8 cellular contexts compared by ENCODE assay signal in genomic region chr20:51800132-51800721, GRCh38. TPM values are rescaled to one million over a fixed set of nuclear protein-coding genes. Genes with fewer than 3 reads are reported as not detected.
A peak's percentile ranks its signal among the peaks of the same experiment; 100 is the strongest.
DNase-seq lines count a peak whose midpoint lies in the region; ATAC-seq and TF ChIP-seq lines count a peak whose summit lies in the region.

No MANE protein-coding gene starts in this region.

- H3K9ac ChIP-seq in KMS-11 = no peak overlapping the region
- H3K9ac ChIP-seq in iPS-15b (ENCODE audit: low read depth, low read length) = peak overlapping the region; percentile 89

- TF ChIP-seq POLR2A in spleen (IDR thresholded peaks at IDR 0.05) = no peak

- intact Hi-C loops in ascending aorta (cut with DNase I) = no loop called here
- intact Hi-C loops in spleen (cut with DNase I; ENCODE audit: low total_unique reads) = no loop called here

- H3K4me1 ChIP-seq in KMS-11 (ENCODE audit: low read depth, poor library complexity, severe bottlenecking) (no peaks in the 10 kb centered on the region), ascending aorta (peaks cover 11 to 17% of the 10 kb centered on the region in 2 donors), iPS-15b (ENCODE audit: control insufficient read depth, insufficient read depth, low read length) (peaks cover 21% of the 10 kb centered on the region), spleen (peaks cover 7 to 31% (median 22%) of the 10 kb centered on the region in 6 donors)

- ATAC-seq in HG03139 (IDR thresholded peaks at IDR 0.05; ENCODE audit: unreplicated experiment) = no peak
- no peak for ATAC-seq in HG02642 (IDR thresholded peaks at IDR 0.05; ENCODE audit: poor library complexity, unreplicated experiment)

- H3K79me2 ChIP-seq in KMS-11 (ENCODE audit: insufficient read depth, low read depth) = no peaks in the 10 kb centered on the region

- H3K27ac ChIP-seq in KMS-11 (no peak overlapping the region), ascending aorta (no peak overlapping the region), spleen (no peak overlapping the region)

- 0 out of 2 replicates have a peak overlapping the region, but pooled peaks have one; percentile 21 for H2AFZ ChIP-seq in KMS-11 (ENCODE audit: low read depth)

- H3K36me3 ChIP-seq in KMS-11 (ENCODE audit: insufficient read depth) = no peaks in the 10 kb centered on the region
- no peaks in the 10 kb centered on the region for H3K36me3 ChIP-seq in ascending aorta
- H3K36me3 ChIP-seq in iPS-15b (ENCODE audit: control insufficient read depth, insufficient read depth, low read length) = no peaks in the 10 kb centered on the region
- H3K36me3 ChIP-seq in spleen = no peaks in the 10 kb centered on the region

- H3K4me3 ChIP-seq in KMS-11 (IDR thresholded peaks at IDR 0.05; ENCODE audit: insufficient read depth, low read depth, low read length) (no peak overlapping the region), ascending aorta (peak overlapping the region; percentile 31 to 51), iPS-15b (ENCODE audit: low read depth, low read length) (peak overlapping the region; percentile 90), spleen (peak overlapping the region in 7 of 8 donors; percentile 26 to 66 (median 39))

- H3K4me2 ChIP-seq in KMS-11 = no peak overlapping the region

- H3K9me3 ChIP-seq in ascending aorta (no peaks in the 10 kb centered on the region), iPS-15b (ENCODE audit: control insufficient read depth, insufficient read depth, low read length) (no peaks in the 10 kb centered on the region), spleen (no peaks in the 10 kb centered on the region)

- DNase-seq in DMS153 (lab: John Stamatoyannopoulos, UW) (peak; percentile 55), T follicular helper cell (ENCODE audit: low read depth) (peak; percentile 17), ascending aorta (ENCODE audit: low spot score in 2 of 2) (no peak), spleen (peak; percentile 88)

- no peaks in the 10 kb centered on the region for H4K20me1 ChIP-seq in KMS-11 (ENCODE audit: insufficient read depth)

- 1 to 2% (median 2%) methylated on average over 14 to 31 of the region's 31 CpGs for WGBS in spleen, 5 donors

- TF ChIP-seq CTCF in KMS-11 (conservative IDR thresholded peaks at IDR 0.05; ENCODE audit: low read depth, low read length) (peak; percentile 50; the same call in 1 of the 2 replicates), ascending aorta (IDR thresholded peaks at IDR 0.05) (peak; percentile 20 to 78 (median 70)), spleen (IDR thresholded peaks at IDR 0.05 in 8 of 11, conservative IDR thresholded peaks at IDR 0.05 in 3 of 11) (peak; percentile 5 to 81 (median 59))

- H3K27me3 ChIP-seq in KMS-11 (ENCODE audit: insufficient read depth, low read depth) = no peaks in the 10 kb centered on the region
- peaks cover 26% of the 10 kb centered on the region for H3K27me3 ChIP-seq in ascending aorta
- no peaks in the 10 kb centered on the region for H3K27me3 ChIP-seq in iPS-15b (ENCODE audit: control insufficient read depth, insufficient read depth, low read length)
- peaks cover 3 to 68% (median 41%) of the 10 kb centered on the region in 7 donors for H3K27me3 ChIP-seq in spleen (replicated peaks in 1 of 7)

RNA-seq across cellular contexts. Expression of gene SALL4, which starts 2.1 kb away (rescaled TPM):
- total RNA-seq in ascending aorta (not detected), spleen (1 to 10 TPM in 2 of 7 donors, under 1 TPM in 5; 0.20 to 2.3 (median 0.47) TPM)
- under 1 TPM; 0.06 to 0.38 (median 0.37) TPM for polyA plus RNA-seq in spleen

RNA-seq across cellular contexts. Expression of gene ATP9A, which starts 32.0 kb away (rescaled TPM):
- 14.5 TPM for total RNA-seq in ascending aorta
- 10 to 100 TPM in 2 of 7 donors, 1 to 10 TPM in 5; 5.7 to 11.5 (median 9.0) TPM for total RNA-seq in spleen
- 1 to 10 TPM in 1 of 3 donors, under 1 TPM in 2; 0.37 to 1.2 (median 0.76) TPM for polyA plus RNA-seq in spleen

Comparison
In these comparisons a context has a peak if more than half of its experiments do, and no peak if none do; other contexts are left out.
1. DNase-seq: peak in DMS153 (single experiment), T follicular helper cell (single experiment) and spleen (single experiment); none in ascending aorta (0 of 2).
2. Peak in every context shown above with its lines, with median percentiles within 50 percentile points of each other: CTCF ChIP-seq.